ENCODE assay signal across 10 cellular contexts in genomic region chr11:122983438-122984185, GRCh38. TPM values are rescaled to one million over a fixed set of nuclear protein-coding genes. Genes with fewer than 3 reads are reported as not detected.
DNase-seq lines count a peak whose midpoint lies in the region; ATAC-seq and TF ChIP-seq lines count a peak whose summit lies in the region.
"Had no signal": no experiment of that assay in that cellular context is flagged by ENCODE, and none has a peak within 500 bp of the region (broad histone marks: within the 10 kb centered on the region; RNA-seq: fewer than 3 reads in every experiment).

No MANE protein-coding gene starts in this region.

- no peak for TF ChIP-seq CTCF in CD8-positive, alpha-beta T cell (IDR thresholded peaks at IDR 0.05)
- no peak for TF ChIP-seq CTCF in osteocyte (IDR thresholded peaks at IDR 0.05)

- H3K36me3 Mint-ChIP-seq in CD8-positive, alpha-beta T cell = no peaks in the 10 kb centered on the region
- peaks cover 17% of the 10 kb centered on the region for H3K36me3 Mint-ChIP-seq in effector memory CD8-positive, alpha-beta T cell (ENCODE audit: insufficient read depth)
- H3K36me3 Mint-ChIP-seq in osteocyte (ENCODE audit: unreplicated experiment) = no peaks in the 10 kb centered on the region

- H3K9me3 ChIP-seq in CD8-positive, alpha-beta T cell (ENCODE audit: low read length) = no peaks in the 10 kb centered on the region

- peaks cover 53% of the 10 kb centered on the region for H3K27me3 ChIP-seq in CD8-positive, alpha-beta T cell (ENCODE audit: insufficient read depth, low read length)

- no peak overlapping the region for H3K27ac Mint-ChIP-seq in CD8-positive, alpha-beta T cell
- no peak overlapping the region for H3K27ac Mint-ChIP-seq in effector memory CD8-positive, alpha-beta T cell
- H3K27ac Mint-ChIP-seq in osteocyte (ENCODE audit: unreplicated experiment) = no peak overlapping the region

- H3K27ac ChIP-seq in CD8-positive, alpha-beta T cell (ENCODE audit: low read depth, low read length) = no peak overlapping the region

- POLR2A ChIA-PET in CD8-positive, alpha-beta T cell (lab: Charles Lee) = no interaction called here

- no peaks in the 10 kb centered on the region for H3K36me3 ChIP-seq in CD8-positive, alpha-beta T cell (ENCODE audit: insufficient read depth, low read length)

- no peak for DNase-seq in CD8-positive, alpha-beta T cell
- DNase-seq in NCI-H345 (lab: John Stamatoyannopoulos, UW) = peak; percentile 69
- no peak for DNase-seq in effector memory CD8-positive, alpha-beta T cell
- peak; percentile 72 for DNase-seq in osteocyte (ENCODE audit: extremely low spot score, unreplicated experiment)
- no peak for DNase-seq in SW 1271 (lab: John Stamatoyannopoulos, UW)

- H3K27me3 Mint-ChIP-seq in CD8-positive, alpha-beta T cell (ENCODE audit: low read depth) = peaks cover 76% of the 10 kb centered on the region
- H3K27me3 Mint-ChIP-seq in effector memory CD8-positive, alpha-beta T cell = peaks cover 84 to 87% of the 10 kb centered on the region in 2 donors
- peaks cover 84% of the 10 kb centered on the region for H3K27me3 Mint-ChIP-seq in osteocyte (ENCODE audit: unreplicated experiment)

- CTCF ChIA-PET in CD8-positive, alpha-beta T cell (lab: Charles Lee) = no interaction called here

- peaks cover 12% of the 10 kb centered on the region for H3K4me1 ChIP-seq in CD8-positive, alpha-beta T cell (ENCODE audit: insufficient read depth, low read length)

- H3K9me3 Mint-ChIP-seq in CD8-positive, alpha-beta T cell = no peaks in the 10 kb centered on the region
- H3K9me3 Mint-ChIP-seq in effector memory CD8-positive, alpha-beta T cell = no peaks in the 10 kb centered on the region
- no peaks in the 10 kb centered on the region for H3K9me3 Mint-ChIP-seq in osteocyte (ENCODE audit: unreplicated experiment)

- H3K4me3 ChIP-seq in CD8-positive, alpha-beta T cell (ENCODE audit: low read depth, low read length) = peak overlapping the region; percentile 64

- peaks cover 21% of the 10 kb centered on the region for H3K4me1 Mint-ChIP-seq in CD8-positive, alpha-beta T cell (ENCODE audit: low read depth)
- peaks cover 16% of the 10 kb centered on the region in 2 donors for H3K4me1 Mint-ChIP-seq in effector memory CD8-positive, alpha-beta T cell (ENCODE audit: low read depth in 2 of 2)
- H3K4me1 Mint-ChIP-seq in osteocyte (ENCODE audit: unreplicated experiment) = peaks cover 23% of the 10 kb centered on the region

- no peak for ATAC-seq in CD8-positive, alpha-beta T cell
- no peak for ATAC-seq in effector memory CD8-positive, alpha-beta T cell (replicated peaks)
- ATAC-seq in HG03045 (IDR thresholded peaks at IDR 0.05; ENCODE audit: unreplicated experiment) = no peak
- ATAC-seq in HG02981 (IDR thresholded peaks at IDR 0.05; ENCODE audit: unreplicated experiment) = no peak
- no peak for ATAC-seq in GM21367 (IDR thresholded peaks at IDR 0.05; ENCODE audit: unreplicated experiment)

- H3K4me3 Mint-ChIP-seq in CD8-positive, alpha-beta T cell = peak overlapping the region; percentile 87
- H3K4me3 Mint-ChIP-seq in effector memory CD8-positive, alpha-beta T cell = peak overlapping the region; percentile 66 to 84
- peak overlapping the region; percentile 90 for H3K4me3 Mint-ChIP-seq in osteocyte (ENCODE audit: unreplicated experiment)

- intact Hi-C loops in CD8-positive, alpha-beta T cell (cut with DNase I, micrococcal nuclease) = no loop called here

RNA-seq across cellular contexts. Expression of gene BSX, which starts 2.0 kb away (rescaled TPM):
- total RNA-seq in CD8-positive, alpha-beta T cell = not detected
- total RNA-seq in osteocyte = not detected in 2 replicates
- total RNA-seq: NCI-H460, subcutaneous adipose tissue had no signal

Comparison
In these comparisons a context has a peak if more than half of its experiments do, and no peak if none do; other contexts are left out.
1. DNase-seq: peak in NCI-H345 (single experiment) and osteocyte (single experiment); none in CD8-positive, alpha-beta T cell (0 of 7), effector memory CD8-positive, alpha-beta T cell (0 of 3) and SW 1271 (0 of 2).
2. Peak in every context shown above with its lines, with median percentiles within 50 percentile points of each other: H3K4me3 Mint-ChIP-seq.